In genomic region chr17:74873874-74874614, GRCh38 we compare ENCODE assay signal across 8 cellular contexts.
DNase-seq lines count a peak whose midpoint lies in the region; ATAC-seq and TF ChIP-seq lines count a peak whose summit lies in the region.

No MANE protein-coding gene starts in this region.

- peak overlapping the region; percentile 89 for H3K4me3 Mint-ChIP-seq in T-helper 1 cell treated with Interleukin-12 subunit alpha and Interleukin-12 subunit beta and Interleukin-4 antibody, amounts not matched to agents 30 μg/mL and 1 μg/mL, for 36 hours

- peaks cover 13% of the 10 kb centered on the region for H3K36me3 Mint-ChIP-seq in T-helper 1 cell treated with Interleukin-12 subunit alpha and Interleukin-12 subunit beta and Interleukin-4 antibody, amounts not matched to agents 30 μg/mL and 1 μg/mL, for 36 hours (ENCODE audit: low read depth)

- POLR2A ChIA-PET in RWPE1 (lab: Yijun Ruan, JAX; ENCODE audit: low non-redundant PET) = no interaction called here

- H3K4me1 Mint-ChIP-seq in T-helper 1 cell treated with Interleukin-12 subunit alpha and Interleukin-12 subunit beta and Interleukin-4 antibody, amounts not matched to agents 30 μg/mL and 1 μg/mL, for 36 hours (ENCODE audit: low read depth) = peaks cover 31% of the 10 kb centered on the region

- ATAC-seq in GM19395 (IDR thresholded peaks at IDR 0.05; ENCODE audit: unreplicated experiment) = no peak

- H3K27me3 Mint-ChIP-seq in T-helper 1 cell treated with Interleukin-12 subunit alpha and Interleukin-12 subunit beta and Interleukin-4 antibody, amounts not matched to agents 30 μg/mL and 1 μg/mL, for 36 hours (ENCODE audit: low read depth) = no peaks in the 10 kb centered on the region

- TF ChIP-seq CTCF in RWPE1 (conservative IDR thresholded peaks at IDR 0.05; ENCODE audit: low read depth) (no peak), epithelial cell of esophagus (IDR thresholded peaks at IDR 0.05; ENCODE audit: insufficient read depth, low read depth, low read length, missing control alignments) (no peak)

- peak overlapping the region; percentile 86 for H3K27ac ChIP-seq in RWPE1

- peak overlapping the region; percentile 95 for H3K27ac Mint-ChIP-seq in T-helper 1 cell treated with Interleukin-12 subunit alpha and Interleukin-12 subunit beta and Interleukin-4 antibody, amounts not matched to agents 30 μg/mL and 1 μg/mL, for 36 hours

- peak overlapping the region; percentile 90 for H3K4me3 ChIP-seq in epithelial cell of esophagus (ENCODE audit: low read length)

- H3K9me3 Mint-ChIP-seq in T-helper 1 cell treated with Interleukin-12 subunit alpha and Interleukin-12 subunit beta and Interleukin-4 antibody, amounts not matched to agents 30 μg/mL and 1 μg/mL, for 36 hours = no peaks in the 10 kb centered on the region

- DNase-seq in T-helper 1 cell = no peak
- DNase-seq in RWPE1 (ENCODE audit: low spot score) = peak; percentile 36
- DNase-seq in epithelial cell of esophagus (ENCODE audit: low read depth) = no peak
- DNase-seq in pons (ENCODE audit: low spot score) = peak; percentile 39
- DNase-seq in activated effector memory CD4-positive, alpha-beta T cell treated with anti-CD3 and anti-CD28 coated beads, Interleukin-2, amount 50 U/mL, for 16 hours = no peak
- DNase-seq in nucleus accumbens (lab: John Stamatoyannopoulos, UW) = no peak

- CTCF ChIA-PET in RWPE1 (lab: Yijun Ruan, JAX) = interaction anchor here (0.7 kb wide), 2 partner anchors 12 to 82 kb away, joined by 3 read pairs; no protein-coding TSS in a partner anchor

Comparison
In these comparisons a context has a peak if more than half of its experiments do, and no peak if none do; other contexts are left out.
1. DNase-seq: peak in RWPE1 (single experiment) and pons (single experiment); none in T-helper 1 cell (0 of 5), epithelial cell of esophagus (single experiment), activated effector memory CD4-positive, alpha-beta T cell treated with anti-CD3 and anti-CD28 coated beads, Interleukin-2, amount 50 U/mL, for 16 hours (single experiment) and nucleus accumbens (0 of 56).